In the genomic region with DNA sequence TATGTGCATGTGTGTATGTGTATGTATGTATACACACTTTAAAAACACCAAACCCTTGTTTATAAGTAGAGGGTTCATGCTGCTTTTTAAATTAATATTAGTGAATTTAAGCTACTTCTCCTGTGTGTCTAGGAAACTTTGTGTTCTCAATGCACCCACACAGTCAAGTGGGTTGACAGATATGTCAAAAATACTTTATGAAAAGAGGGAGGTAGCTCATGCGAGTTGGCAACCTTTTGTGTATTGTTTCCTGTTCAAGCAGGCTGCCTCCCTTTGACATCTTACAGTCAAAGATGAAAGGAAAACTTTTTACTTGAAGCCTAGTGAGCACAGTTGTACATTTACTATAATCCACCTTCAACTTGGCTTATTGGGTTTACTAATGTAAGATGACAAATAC, we compare ENCODE assay signal across 9 cellular contexts.
"Had no signal": no experiment of that assay in that cellular context is flagged by ENCODE, and none has a peak within 500 bp of the region (broad histone marks: within the 10 kb centered on the region; RNA-seq: fewer than 3 reads in every experiment).

No MANE protein-coding gene starts in this region.

- DNase-seq: H9, HCEC 1CT, KBM-7 had no signal

- H3K4me3 ChIP-seq: GM23338 had no signal

- H3K27me3 Mint-ChIP-seq: IgD-negative memory B cell had no signal

- ATAC-seq: GM23338, HepG2 had no signal

- H3K4me1 Mint-ChIP-seq: H9, IgD-negative memory B cell had no signal

- FAIRE-seq: H1, H54, HepG2 had no signal

- H2AFZ ChIP-seq: GM23338 had no signal

- H3K27ac Mint-ChIP-seq: GM23338, H9, IgD-negative memory B cell had no signal

- H3K4me2 ChIP-seq: GM23338 had no signal

- H3K27ac ChIP-seq: HL-60 had no signal

- H3K36me3 Mint-ChIP-seq: IgD-negative memory B cell had no signal

- H3K4me3 Mint-ChIP-seq: GM23338, H9, IgD-negative memory B cell had no signal
